In genomic region chr10:124279882-124280281, GRCh38 we compare ENCODE assay signal across 16 cellular contexts.
"Had no signal": no experiment of that assay in that cellular context is flagged by ENCODE, and none has a peak within 500 bp of the region (broad histone marks: within the 10 kb centered on the region; RNA-seq: fewer than 3 reads in every experiment).

No MANE protein-coding gene starts in this region.

- H3K36me3 Mint-ChIP-seq: neural progenitor cell had no signal

- H3K27ac Mint-ChIP-seq: activated CD4-positive, alpha-beta T cell treated with anti-CD3 and anti-CD28 coated beads, Interleukin-2, amount 10 ng/mL, durations not matched to agents 24 days and 14 days; activated CD8-positive, alpha-beta T cell treated with anti-CD3 and anti-CD28 coated beads for 36 hours; neural progenitor cell; stimulated activated naive B cell treated with anti-CD40 and anti-IgM and Interleukin-4, amounts not matched to agents 10 μg/mL and 1 μg/mL and 100 μg/mL, for 72 hours; T-helper 1 cell treated with Interleukin-12 subunit alpha and Interleukin-12 subunit beta and Interleukin-4 antibody, amounts not matched to agents 30 μg/mL and 1 μg/mL, for 36 hours had no signal

- H3K9me3 Mint-ChIP-seq: activated CD8-positive, alpha-beta T cell treated with anti-CD3 and anti-CD28 coated beads for 36 hours; central memory CD8-positive, alpha-beta T cell; T-helper 1 cell treated with Interleukin-12 subunit alpha and Interleukin-12 subunit beta and Interleukin-4 antibody, amounts not matched to agents 30 μg/mL and 1 μg/mL, for 36 hours had no signal

- H3K9me3 ChIP-seq: ascending aorta, ovary had no signal

- ATAC-seq: activated CD8-positive, alpha-beta T cell treated with anti-CD3 and anti-CD28 coated beads for 36 hours; heart right ventricle; stimulated activated naive B cell treated with anti-CD40 and anti-IgM and Interleukin-4, amounts not matched to agents 10 μg/mL and 1 μg/mL and 100 μg/mL, for 72 hours had no signal

- H3K4me1 Mint-ChIP-seq: activated CD4-positive, alpha-beta T cell treated with anti-CD3 and anti-CD28 coated beads, Interleukin-2, amount 10 ng/mL, durations not matched to agents 24 days and 14 days; central memory CD8-positive, alpha-beta T cell; neural progenitor cell had no signal

- H3K4me3 Mint-ChIP-seq: activated CD4-positive, alpha-beta T cell treated with anti-CD3 and anti-CD28 coated beads, Interleukin-2, amount 10 ng/mL, durations not matched to agents 24 days and 14 days; activated CD8-positive, alpha-beta T cell treated with anti-CD3 and anti-CD28 coated beads for 36 hours; central memory CD8-positive, alpha-beta T cell; neural progenitor cell; stimulated activated naive B cell treated with anti-CD40 and anti-IgM and Interleukin-4, amounts not matched to agents 10 μg/mL and 1 μg/mL and 100 μg/mL, for 72 hours; T-helper 1 cell treated with Interleukin-12 subunit alpha and Interleukin-12 subunit beta and Interleukin-4 antibody, amounts not matched to agents 30 μg/mL and 1 μg/mL, for 36 hours had no signal

- DNase-seq: activated CD4-positive, alpha-beta T cell treated with anti-CD3 and anti-CD28 coated beads, Interleukin-2, amount 10 ng/mL, durations not matched to agents 24 days and 14 days; activated CD8-positive, alpha-beta T cell treated with anti-CD3 and anti-CD28 coated beads for 36 hours; activated effector memory CD4-positive, alpha-beta T cell treated with Interleukin-2 at 50 U/mL for 16 hours; activated naive CD4-positive, alpha-beta T cell treated with anti-CD3 and anti-CD28 coated beads, Interleukin-2, amount 50 U/mL, for 16 hours; activated T-cell treated with anti-CD3 and anti-CD28 coated beads, Interleukin-2, amount 50 U/mL, for 48 hours; effector CD4-positive, alpha-beta T cell; heart right ventricle; left cardiac atrium; ovary; sigmoid colon; stimulated activated naive B cell treated with anti-CD40 and anti-IgM and Interleukin-4, amounts not matched to agents 10 μg/mL and 1 μg/mL and 100 μg/mL, for 72 hours had no signal

- H3K4me3 ChIP-seq: ascending aorta, coronary artery, heart right ventricle, neural progenitor cell, ovary, sigmoid colon had no signal

- H3K27me3 Mint-ChIP-seq: activated CD8-positive, alpha-beta T cell treated with anti-CD3 and anti-CD28 coated beads for 36 hours had no signal

- H3K4me1 ChIP-seq: ascending aorta, neural progenitor cell, sigmoid colon had no signal

- H3K36me3 ChIP-seq: ascending aorta, heart right ventricle, neural progenitor cell, ovary, sigmoid colon had no signal

- H3K27me3 ChIP-seq: ascending aorta, neural progenitor cell, ovary, sigmoid colon had no signal

- H3K27ac ChIP-seq: ascending aorta, coronary artery, neural progenitor cell, ovary, sigmoid colon had no signal
